ENCODE assay signal across 8 cellular contexts in genomic region chrX:56726609-56727008, GRCh38. TPM values are rescaled to one million over a fixed set of nuclear protein-coding genes. Genes with fewer than 3 reads are reported as not detected.
DNase-seq lines count a peak whose midpoint lies in the region; ATAC-seq, FAIRE-seq and TF ChIP-seq lines count a peak whose summit lies in the region.

No MANE protein-coding gene starts in this region.

- H3K4me2 ChIP-seq in HCT116 (ENCODE audit: low read length) (no peak overlapping the region), keratinocyte (ENCODE audit: control insufficient read depth, extremely low read depth, insufficient read depth, low read depth, low read length) (no peak overlapping the region)

- ATAC-seq in HCT116, result no peak
- ATAC-seq in upper lobe of right lung, result peak; percentile 68

- H3K27ac Mint-ChIP-seq in activated CD4-positive, alpha-beta T cell treated with anti-CD3 and anti-CD28 coated beads, Interleukin-2, amount 10 ng/mL, durations not matched to agents 7 days and 5 days, result no peak overlapping the region

- H3K9me3 ChIP-seq in HCT116 (ENCODE audit: control insufficient read depth in 1 of 2, insufficient read depth in 1 of 2, low read depth in 1 of 2, low read length in 2 of 2), result no peaks in the 10 kb centered on the region
- peaks cover 9% of the 10 kb centered on the region for H3K9me3 ChIP-seq in adipocyte (ENCODE audit: control insufficient read depth, low read length)
- no peaks in the 10 kb centered on the region for H3K9me3 ChIP-seq in keratinocyte (ENCODE audit: control insufficient read depth, low read depth, low read length)
- H3K9me3 ChIP-seq in upper lobe of right lung, result no peaks in the 10 kb centered on the region

- TF ChIP-seq CTCF in HCT116 (IDR thresholded peaks at IDR 0.05 in 2 of 3, conservative IDR thresholded peaks at IDR 0.05 in 1 of 3; ENCODE audit: borderline replicate concordance in 1 of 3, insufficient read depth in 1 of 3, low read depth in 2 of 3, low read length in 2 of 3) (peak; percentile 42 to 57 (median 54)), keratinocyte (optimal IDR thresholded peaks at IDR 0.05 in 1 of 3, IDR thresholded peaks at IDR 0.05 in 1 of 3, conservative IDR thresholded peaks at IDR 0.05 in 1 of 3; ENCODE audit: extremely low read depth in 1 of 3, insufficient read depth in 2 of 3, low read length in 3 of 3) (peak; percentile 33 to 47 (median 41)), upper lobe of right lung (IDR thresholded peaks at IDR 0.05) (peak; percentile 56)

- H3K4me1 Mint-ChIP-seq in activated CD4-positive, alpha-beta T cell treated with anti-CD3 and anti-CD28 coated beads, Interleukin-2, amount 10 ng/mL, durations not matched to agents 7 days and 5 days, result peaks cover 21% of the 10 kb centered on the region

- H3K4me3 Mint-ChIP-seq in activated CD4-positive, alpha-beta T cell treated with anti-CD3 and anti-CD28 coated beads, Interleukin-2, amount 10 ng/mL, durations not matched to agents 7 days and 5 days, result no peak overlapping the region

- POLR2A ChIA-PET in activated CD4-positive, alpha-beta T cell treated with anti-CD3 and anti-CD28 coated beads, Interleukin-2, amount 10 ng/mL, durations not matched to agents 7 days and 5 days (lab: Charles Lee), result no interaction called here
- POLR2A ChIA-PET in HCT116 (lab: Charles Lee), result no interaction called here

- TF ChIP-seq POLR2A in HCT116 (IDR thresholded peaks at IDR 0.05; ENCODE audit: borderline replicate concordance, extremely low read depth, insufficient read depth, insufficient read length), result no peak

- no peaks in the 10 kb centered on the region for H3K27me3 Mint-ChIP-seq in activated CD4-positive, alpha-beta T cell treated with anti-CD3 and anti-CD28 coated beads, Interleukin-2, amount 10 ng/mL, durations not matched to agents 7 days and 5 days

- H3K9me2 ChIP-seq in HCT116 (ENCODE audit: insufficient read depth), result no peaks in the 10 kb centered on the region

- H3K79me2 ChIP-seq in HCT116 (ENCODE audit: insufficient read depth, low read length) (peaks cover 22% of the 10 kb centered on the region), keratinocyte (ENCODE audit: control insufficient read depth, insufficient read depth, low read length) (peaks cover 17% of the 10 kb centered on the region)

- CTCF ChIA-PET in activated CD4-positive, alpha-beta T cell treated with anti-CD3 and anti-CD28 coated beads, Interleukin-2, amount 10 ng/mL, durations not matched to agents 7 days and 5 days (lab: Charles Lee), result interaction anchor here (0.6 to 1.6 kb wide), 7 partner anchors 17 to 1322 kb away, joined by 3 to 6 read pairs (median 3); no protein-coding TSS in a partner anchor
- CTCF ChIA-PET in HCT116 (lab: Charles Lee), result interaction anchor here (0.7 to 1.7 kb wide), 3 partner anchors 444 to 478 kb away, joined by 3 to 23 read pairs (median 3); no protein-coding TSS in a partner anchor

- peak; percentile 51 for DNase-seq in activated CD4-positive, alpha-beta T cell treated with anti-CD3 and anti-CD28 coated beads, Interleukin-2, amount 10 ng/mL, durations not matched to agents 7 days and 5 days
- DNase-seq in activated CD4-positive, alpha-beta T cell treated with anti-CD3 and anti-CD28 coated beads, Interleukin-2, amount 50 U/mL, for 4 hours, result no peak
- DNase-seq in HCT116 (ENCODE audit: low read depth, low spot score), result no peak
- peak; percentile 63 for DNase-seq in NCI-H2171 treated with DMSO at 0.1 percent for 48 hours (lab: John Stamatoyannopoulos, UW)
- DNase-seq in adipocyte (ENCODE audit: low read depth), result peak; percentile 78
- DNase-seq in keratinocyte (ENCODE audit: low read depth, low spot score), result no peak
- DNase-seq in upper lobe of right lung, result no peak
- DNase-seq in COR-L47 (lab: John Stamatoyannopoulos, UW), result no peak

- BruUV-seq in HCT116 (replicated peaks; lab: Mats Ljungman, UMichigan), result no TSS peak

- H3K9ac ChIP-seq in HCT116 (ENCODE audit: low read length) (no peak overlapping the region), adipocyte (ENCODE audit: low read length) (no peak overlapping the region), keratinocyte (ENCODE audit: control insufficient read depth, extremely low read depth, insufficient read depth, low read length) (no peak overlapping the region)

- H3K4me3 ChIP-seq in HCT116 (replicated peaks in 1 of 2; ENCODE audit: low read depth in 1 of 2, low read length in 2 of 2) (no peak overlapping the region), adipocyte (ENCODE audit: low read length) (no peak overlapping the region), keratinocyte (ENCODE audit: control insufficient read depth in 2 of 3, extremely low read depth in 1 of 3, insufficient read depth in 2 of 3, low read depth in 1 of 3, low read length in 3 of 3) (no peak overlapping the region), upper lobe of right lung (no peak overlapping the region)

- dilution Hi-C loops in keratinocyte (cut with MboI; ENCODE audit: extremely low pct_ligation_motif_present, low sequenced_read_pairs), result no loop called here

- no peak for FAIRE-seq in keratinocyte (lab: Jason Lieb, UNC)

- no peak overlapping the region for H2AFZ ChIP-seq in HCT116 (ENCODE audit: low read depth, low read length, poor library complexity, severe bottlenecking)
- H2AFZ ChIP-seq in keratinocyte (ENCODE audit: control insufficient read depth, low read length), result no peak overlapping the region

- intact Hi-C loops in HCT116 (cut with micrococcal nuclease) (loop anchor here (2.0 to 5.0 kb wide), 3 partner anchors 164 to 444 kb away; partner anchors contain the start of gene UBQLN2), upper lobe of right lung (cut with DNase I) (no loop called here)

- H3K36me3 Mint-ChIP-seq in activated CD4-positive, alpha-beta T cell treated with anti-CD3 and anti-CD28 coated beads, Interleukin-2, amount 10 ng/mL, durations not matched to agents 7 days and 5 days (ENCODE audit: low read depth), result no peaks in the 10 kb centered on the region

- H3K27ac ChIP-seq in HCT116 (ENCODE audit: low read depth, low read length), result no peak overlapping the region
- H3K27ac ChIP-seq in keratinocyte (ENCODE audit: control insufficient read depth, insufficient read depth, low read length), result no peak overlapping the region
- no peak overlapping the region for H3K27ac ChIP-seq in upper lobe of right lung

- no peaks in the 10 kb centered on the region for H3K27me3 ChIP-seq in HCT116 (ENCODE audit: insufficient read depth, low read length)
- H3K27me3 ChIP-seq in adipocyte (replicated peaks; ENCODE audit: control insufficient read depth, insufficient read depth, low read length), result peaks cover 11% of the 10 kb centered on the region
- H3K27me3 ChIP-seq in keratinocyte (ENCODE audit: control insufficient read depth, extremely low read depth, insufficient read depth, low read length), result no peaks in the 10 kb centered on the region
- no peaks in the 10 kb centered on the region for H3K27me3 ChIP-seq in upper lobe of right lung

- H3K9me1 ChIP-seq in keratinocyte (ENCODE audit: control insufficient read depth, extremely low read depth, insufficient read depth, low read length), result no peaks in the 10 kb centered on the region

- H3K9me3 Mint-ChIP-seq in activated CD4-positive, alpha-beta T cell treated with anti-CD3 and anti-CD28 coated beads, Interleukin-2, amount 10 ng/mL, durations not matched to agents 7 days and 5 days, result no peaks in the 10 kb centered on the region

- no peaks in the 10 kb centered on the region for H4K20me1 ChIP-seq in HCT116 (ENCODE audit: insufficient read depth)
- H4K20me1 ChIP-seq in keratinocyte (ENCODE audit: control insufficient read depth, extremely low read depth, insufficient read depth, low read length), result no peaks in the 10 kb centered on the region

- H3K36me3 ChIP-seq in HCT116 (ENCODE audit: control insufficient read depth in 1 of 2, insufficient read depth in 2 of 2, low read length in 2 of 2) (no peaks in the 10 kb centered on the region), adipocyte (ENCODE audit: control insufficient read depth, insufficient read depth, low read length, severe bottlenecking) (no peaks in the 10 kb centered on the region), keratinocyte (ENCODE audit: control insufficient read depth in 2 of 2, extremely low read depth in 1 of 2, insufficient read depth in 2 of 2, low read length in 2 of 2) (no peaks in the 10 kb centered on the region), upper lobe of right lung (no peaks in the 10 kb centered on the region)

- TF ChIP-seq RAD21 in HCT116 (IDR thresholded peaks at IDR 0.05; ENCODE audit: low read depth), result peak; percentile 69

- RAD21 ChIA-PET in HCT116 (lab: Charles Lee; ENCODE audit: low non-redundant PET in 1 of 2, low total read pairs in 2 of 2, uncharacterized antibody in 2 of 2, unreplicated experiment in 2 of 2), result interaction anchor here in 1 of 2 experiments (1.2 kb wide), 1 partner anchor 445 kb away, joined by 4 read pairs; no protein-coding TSS in a partner anchor

- H3K4me1 ChIP-seq in HCT116 (ENCODE audit: control insufficient read depth in 1 of 2, insufficient read depth in 2 of 2, low read length in 2 of 2), result peaks cover 0 to 8% of the 10 kb centered on the region in 2 experiments; a peak in 2 of 4 replicates
- no peaks in the 10 kb centered on the region for H3K4me1 ChIP-seq in adipocyte (ENCODE audit: control insufficient read depth, insufficient read depth, low read length)
- H3K4me1 ChIP-seq in keratinocyte (ENCODE audit: control insufficient read depth, extremely low read depth, insufficient read depth, low read length), result no peaks in the 10 kb centered on the region
- peaks cover 4% of the 10 kb centered on the region for H3K4me1 ChIP-seq in upper lobe of right lung

TF ChIP-seq in HCT116, 20 proteins besides CTCF, POLR2A, EP300 and RAD21 (continues in another document):
- no peak for TF ChIP-seq CBX3 (IDR thresholded peaks at IDR 0.05; ENCODE audit: low read depth)
- no peak for TF ChIP-seq EZH2 (IDR thresholded peaks at IDR 0.05)
- TF ChIP-seq SRF (IDR thresholded peaks at IDR 0.05; ENCODE audit: low read depth), result no peak
- TF ChIP-seq MAX (IDR thresholded peaks at IDR 0.05), result no peak

RNA-seq across cellular contexts. Expression of gene NBDY, which starts 2.4 kb away (rescaled TPM):
- 10 to 100 TPM; 41.1 to 44.2 TPM for total RNA-seq in activated CD4-positive, alpha-beta T cell treated with anti-CD3 and anti-CD28 coated beads, Interleukin-2, amount 10 ng/mL, durations not matched to agents 7 days and 5 days
- total RNA-seq in HCT116 (2021; ENCODE audit: unreplicated experiment), result 65.6 TPM
- 41.8 and 48.8 TPM in 2 replicates for polyA plus RNA-seq in HCT116 (2012)
- polyA plus RNA-seq in keratinocyte, result 34.1 to 53.7 TPM (median 41.1 TPM) in 3 replicates
- 33.6 TPM for polyA plus RNA-seq in keratinocyte (2011; ENCODE audit: low read depth)
- 74.4 and 97.1 TPM in 2 replicates for polyA plus RNA-seq in keratinocyte (2011; cell fraction: cytosol; rRNA removed)
- polyA plus RNA-seq in keratinocyte (2011; cell fraction: nucleus; rRNA removed), result 24.9 and 28.3 TPM in 2 replicates
- 61.9 and 76.8 TPM in 2 replicates for polyA plus RNA-seq in keratinocyte (2012; ENCODE audit: low replicate concordance)
- polyA minus RNA-seq in keratinocyte, result 14.9 to 23.2 TPM (median 17.7 TPM) in 3 replicates
- polyA minus RNA-seq in keratinocyte (2011; cell fraction: cytosol; rRNA and poly(A)+ RNA removed), result 38.0 TPM
- 6.3 and 11.2 TPM in 2 replicates for polyA minus RNA-seq in keratinocyte (2011; cell fraction: nucleus; rRNA and poly(A)+ RNA removed)
- total RNA-seq in upper lobe of right lung, result 30.7 TPM

Comparison
In these comparisons a context has a peak if more than half of its experiments do, and no peak if none do; other contexts are left out.
1. DNase-seq: peak in activated CD4-positive, alpha-beta T cell treated with anti-CD3 and anti-CD28 coated beads, Interleukin-2, amount 10 ng/mL, durations not matched to agents 7 days and 5 days (single experiment), NCI-H2171 treated with DMSO at 0.1 percent for 48 hours (single experiment) and adipocyte (single experiment); none in activated CD4-positive, alpha-beta T cell treated with anti-CD3 and anti-CD28 coated beads, Interleukin-2, amount 50 U/mL, for 4 hours (0 of 2), HCT116 (single experiment), keratinocyte (single experiment), upper lobe of right lung (single experiment) and COR-L47 (single experiment).
2. Peak in every context shown above with its lines, with median percentiles within 50 percentile points of each other: CTCF ChIP-seq.